2 cellular contexts compared by ENCODE assay signal in genomic region chr10:71966046-71967004, GRCh38.
A peak's percentile ranks its signal among the peaks of the same experiment; 100 is the strongest.
TF ChIP-seq lines count a peak whose summit lies in the region.

No MANE protein-coding gene starts in this region.

TF ChIP-seq in IMR-90, 13 proteins besides CTCF, POLR2A, EP300 and RAD21:
- TF ChIP-seq MXI1 (IDR thresholded peaks at IDR 0.05; ENCODE audit: borderline replicate concordance, low read depth, low read length) (0 out of 2 replicates have a peak, but pooled peaks have one; percentile 21), MAZ (IDR thresholded peaks at IDR 0.05; ENCODE audit: borderline replicate concordance, low read depth, low read length) (peak; percentile 47; the same call in 1 of the 2 replicates), MAFK (IDR thresholded peaks at IDR 0.05; ENCODE audit: low read depth, low read length) (no peak)

TF ChIP-seq in GM12891, 5 proteins besides CTCF, POLR2A, EP300 and RAD21:
- TF ChIP-seq SPI1 (IDR thresholded peaks at IDR 0.05; ENCODE audit: low read depth, low read length) (no peak), TAF1 (IDR thresholded peaks at IDR 0.05; ENCODE audit: low read depth, low read length) (no peak), POLR2AphosphoS5 (IDR thresholded peaks at IDR 0.05; ENCODE audit: low read depth, low read length) (no peak), PAX5 (IDR thresholded peaks at IDR 0.05; ENCODE audit: insufficient read depth, low read length, severe bottlenecking) (no peak), POU2F2 (IDR thresholded peaks at IDR 0.05; ENCODE audit: low read depth, low read length) (no peak)
